ENCODE assay signal across 8 cellular contexts in genomic region chr1:28886731-28887417, GRCh38. TPM values are rescaled to one million over a fixed set of nuclear protein-coding genes. Genes with fewer than 3 reads are reported as not detected.
DNase-seq lines count a peak whose midpoint lies in the region; ATAC-seq, FAIRE-seq and TF ChIP-seq lines count a peak whose summit lies in the region.

No MANE protein-coding gene starts in this region.

- peaks cover 20% of the 10 kb centered on the region for H3K36me3 Mint-ChIP-seq in central memory CD8-positive, alpha-beta T cell (ENCODE audit: insufficient read depth)

- H2AFZ ChIP-seq in keratinocyte (ENCODE audit: control insufficient read depth, low read length) = peak overlapping the region; percentile 87

- H3K9me1 ChIP-seq in keratinocyte (ENCODE audit: control insufficient read depth, extremely low read depth, insufficient read depth, low read length) = no peaks in the 10 kb centered on the region

- H3K27ac Mint-ChIP-seq in central memory CD8-positive, alpha-beta T cell (ENCODE audit: low read depth) = peak overlapping the region; percentile 92

- H3K4me1 Mint-ChIP-seq in central memory CD8-positive, alpha-beta T cell = peaks cover 74% of the 10 kb centered on the region

- no peaks in the 10 kb centered on the region for H4K20me1 ChIP-seq in keratinocyte (ENCODE audit: control insufficient read depth, extremely low read depth, insufficient read depth, low read length)

- peaks cover 1 to 6% of the 10 kb centered on the region in 2 experiments for H3K36me3 ChIP-seq in keratinocyte (ENCODE audit: control insufficient read depth in 2 of 2, extremely low read depth in 1 of 2, insufficient read depth in 2 of 2, low read length in 2 of 2)

- H3K9me3 ChIP-seq in keratinocyte (ENCODE audit: control insufficient read depth, low read depth, low read length) = no peaks in the 10 kb centered on the region

- DNase-seq in GM13976 (ENCODE audit: low spot score) (peak; percentile 99), NCI-H2227 (lab: John Stamatoyannopoulos, UW; ENCODE audit: unreplicated experiment) (peak; percentile 92), keratinocyte (ENCODE audit: low read depth, low spot score) (peak; percentile 33)
- DNase-seq in central memory CD8-positive, alpha-beta T cell (ENCODE audit: low spot score in 2 of 2) = peak; percentile 85
- peak; percentile 83 to 92 for DNase-seq in stimulated activated CD4-positive, alpha-beta T cell treated with anti-CD3 and anti-CD28 coated beads, Interleukin-15, amount 100 ng/mL, for 1 hour (ENCODE audit: low read depth in 1 of 2, low spot score in 1 of 2)

- H3K27ac ChIP-seq in keratinocyte (ENCODE audit: control insufficient read depth, insufficient read depth, low read length) = peak overlapping the region; percentile 73

- peak; percentile 46 for FAIRE-seq in keratinocyte (lab: Jason Lieb, UNC)

- no peak for TF ChIP-seq CTCF in GM13976 (IDR thresholded peaks at IDR 0.05; ENCODE audit: borderline replicate concordance, control extremely low read depth, extremely low read depth, insufficient read depth, missing control alignments)
- no peak for TF ChIP-seq CTCF in keratinocyte (optimal IDR thresholded peaks at IDR 0.05 in 1 of 3, IDR thresholded peaks at IDR 0.05 in 1 of 3, conservative IDR thresholded peaks at IDR 0.05 in 1 of 3; ENCODE audit: extremely low read depth in 1 of 3, insufficient read depth in 2 of 3, low read length in 3 of 3)

- no peaks in the 10 kb centered on the region for H3K27me3 Mint-ChIP-seq in central memory CD8-positive, alpha-beta T cell

- in situ Hi-C loops in GM13976 (cut with MboI; ENCODE audit: low sequenced_read_pairs, unreplicated experiment) = no loop called here

- no peaks in the 10 kb centered on the region for H3K27me3 ChIP-seq in keratinocyte (ENCODE audit: control insufficient read depth, extremely low read depth, insufficient read depth, low read length)

- ATAC-seq in HG03025 (IDR thresholded peaks at IDR 0.05; ENCODE audit: low FRiP score, unreplicated experiment) (peak; percentile 65), HG02938 (IDR thresholded peaks at IDR 0.05; ENCODE audit: unreplicated experiment) (no peak)
- ATAC-seq in activated CD4-positive, CD25-positive, alpha-beta regulatory T cell treated with anti-CD3 and anti-CD28 coated beads, Interleukin-2, amount 50 U/mL, for 24 hours = peak; percentile 71 to 75
- ATAC-seq in central memory CD8-positive, alpha-beta T cell (replicated peaks; ENCODE audit: extremely low read depth, poor library complexity, severe bottlenecking) = peak; percentile 67

- peaks cover 4% of the 10 kb centered on the region for H3K79me2 ChIP-seq in keratinocyte (ENCODE audit: control insufficient read depth, insufficient read depth, low read length)

- no peaks in the 10 kb centered on the region for H3K9me3 Mint-ChIP-seq in central memory CD8-positive, alpha-beta T cell

- peak overlapping the region; percentile 88 for H3K4me3 Mint-ChIP-seq in central memory CD8-positive, alpha-beta T cell

- H3K4me1 ChIP-seq in keratinocyte (ENCODE audit: control insufficient read depth, extremely low read depth, insufficient read depth, low read length) = peaks cover 24% of the 10 kb centered on the region

- peak overlapping the region; percentile 92 for H3K4me2 ChIP-seq in keratinocyte (ENCODE audit: control insufficient read depth, extremely low read depth, insufficient read depth, low read depth, low read length)

- H3K9ac ChIP-seq in keratinocyte (ENCODE audit: control insufficient read depth, extremely low read depth, insufficient read depth, low read length) = peak overlapping the region; percentile 96

- H3K4me3 ChIP-seq in keratinocyte (ENCODE audit: control insufficient read depth in 2 of 3, extremely low read depth in 1 of 3, insufficient read depth in 2 of 3, low read depth in 1 of 3, low read length in 3 of 3) = peak overlapping the region; percentile 86 to 97 (median 95)

- dilution Hi-C loops in keratinocyte (cut with MboI; ENCODE audit: extremely low pct_ligation_motif_present, low sequenced_read_pairs) = no loop called here

RNA-seq across cellular contexts. Expression of gene EPB41, which starts 27.5 kb away (rescaled TPM):
- 16.4 to 23.6 TPM (median 21.1 TPM) in 3 replicates for polyA plus RNA-seq in keratinocyte
- polyA plus RNA-seq in keratinocyte (2011; ENCODE audit: low read depth) = 28.2 TPM
- 12.6 and 22.4 TPM in 2 replicates for polyA plus RNA-seq in keratinocyte (2011; cell fraction: cytosol; rRNA removed)
- 44.3 and 50.2 TPM in 2 replicates for polyA plus RNA-seq in keratinocyte (2011; cell fraction: nucleus; rRNA removed)
- polyA plus RNA-seq in keratinocyte (2012; ENCODE audit: low replicate concordance) = 9.3 and 16.2 TPM in 2 replicates
- 25.9 to 43.2 TPM (median 29.4 TPM) in 3 replicates for polyA minus RNA-seq in keratinocyte
- polyA minus RNA-seq in keratinocyte (2011; cell fraction: cytosol; rRNA and poly(A)+ RNA removed) = 15.5 TPM
- 32.4 and 65.4 TPM in 2 replicates for polyA minus RNA-seq in keratinocyte (2011; cell fraction: nucleus; rRNA and poly(A)+ RNA removed)

Comparison
In these comparisons a context has a peak if more than half of its experiments do, and no peak if none do; other contexts are left out.
1. DNase-seq: peak in every context shown above with its lines; median percentile 99 in GM13976; 92 in NCI-H2227; 88 in stimulated activated CD4-positive, alpha-beta T cell treated with anti-CD3 and anti-CD28 coated beads, Interleukin-15, amount 100 ng/mL, for 1 hour; 85 in central memory CD8-positive, alpha-beta T cell; 33 in keratinocyte.